In the genomic region with DNA sequence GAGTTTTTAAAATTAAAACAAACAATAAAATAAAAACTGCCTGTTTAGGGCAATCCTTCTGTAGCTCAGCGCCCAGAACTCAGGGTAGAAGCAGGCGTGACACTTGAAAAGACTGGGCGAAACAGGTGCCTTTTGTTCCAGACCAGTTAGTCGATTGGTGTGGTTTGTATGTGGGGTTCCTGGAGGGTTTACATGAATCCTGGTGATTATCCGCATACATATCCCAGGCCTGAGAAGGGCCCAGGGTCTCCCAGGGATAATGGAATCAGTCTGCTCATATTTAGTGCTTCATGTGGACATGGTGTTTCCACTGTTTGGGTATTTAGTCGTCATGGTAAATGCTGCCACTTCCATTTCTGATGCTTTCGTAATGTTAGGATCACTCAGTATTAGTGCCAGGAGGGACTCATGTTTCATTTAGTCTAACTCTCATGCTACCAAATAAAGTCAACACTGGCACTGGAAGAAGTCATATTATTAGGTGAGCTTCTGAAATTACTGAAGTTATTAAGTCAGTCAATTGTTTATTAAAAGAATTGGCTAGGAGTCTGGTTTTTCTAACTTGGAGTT, we compare ENCODE assay signal across 27 cellular contexts.
"Had no signal": no experiment of that assay in that cellular context is flagged by ENCODE, and none has a peak within 500 bp of the region (broad histone marks: within the 10 kb centered on the region; RNA-seq: fewer than 3 reads in every experiment).

No MANE protein-coding gene starts in this region.

- ATAC-seq: left ventricle myocardium superior; right lobe of liver; stimulated activated memory B cell treated with anti-CD40 and anti-IgM and Interleukin-4, amounts not matched to agents 10 μg/mL and 1 μg/mL and 100 μg/mL, for 72 hours; stimulated activated naive CD8-positive, alpha-beta T cell treated with anti-CD3 and anti-CD28 coated beads, Interleukin-15, amount 100 ng/mL, for 72 hours; upper lobe of right lung had no signal

- H3K27me3 Mint-ChIP-seq: activated CD4-positive, alpha-beta memory T cell treated with anti-CD3 and anti-CD28 coated beads for 36 hours; activated CD4-positive, alpha-beta T cell treated with anti-CD3 and anti-CD28 coated beads, Interleukin-2, amount 10 ng/mL, durations not matched to agents 24 days and 14 days; activated naive CD4-positive, alpha-beta T cell treated with anti-CD3 and anti-CD28 coated beads, Interleukin-2, amount 10 ng/mL, durations not matched to agents 7 days and 5 days; activated naive CD8-positive, alpha-beta T cell treated with anti-CD3 and anti-CD28 coated beads, Interleukin-2, amount 10 ng/mL, durations not matched to agents 7 days and 5 days; naive B cell; stimulated activated memory B cell treated with anti-CD40 and anti-IgM and Interleukin-4, amounts not matched to agents 10 μg/mL and 1 μg/mL and 100 μg/mL, for 72 hours had no signal

- H3K9me3 ChIP-seq: esophagus muscularis mucosa, gastrocnemius medialis, right lobe of liver, tibial artery, upper lobe of right lung had no signal

- H3K4me3 ChIP-seq: esophagus muscularis mucosa, gastrocnemius medialis, right lobe of liver, tibial artery, upper lobe of right lung had no signal

- H3K27me3 ChIP-seq: brain microvascular endothelial cell, esophagus muscularis mucosa, gastrocnemius medialis, right lobe of liver, tibial artery, upper lobe of right lung had no signal

- H3K4me1 Mint-ChIP-seq: activated CD4-positive, alpha-beta T cell treated with anti-CD3 and anti-CD28 coated beads, Interleukin-2, amount 10 ng/mL, durations not matched to agents 24 days and 14 days; activated naive CD4-positive, alpha-beta T cell treated with anti-CD3 and anti-CD28 coated beads, Interleukin-2, amount 10 ng/mL, durations not matched to agents 7 days and 5 days; activated naive CD8-positive, alpha-beta T cell treated with anti-CD3 and anti-CD28 coated beads, Interleukin-2, amount 10 ng/mL, durations not matched to agents 7 days and 5 days; naive B cell; stimulated activated memory B cell treated with anti-CD40 and anti-IgM and Interleukin-4, amounts not matched to agents 10 μg/mL and 1 μg/mL and 100 μg/mL, for 72 hours; stimulated activated naive CD8-positive, alpha-beta T cell treated with anti-CD3 and anti-CD28 coated beads, Interleukin-15, amount 100 ng/mL, for 72 hours had no signal

- H3K36me3 Mint-ChIP-seq: activated CD4-positive, alpha-beta memory T cell treated with anti-CD3 and anti-CD28 coated beads for 36 hours; activated naive CD4-positive, alpha-beta T cell treated with anti-CD3 and anti-CD28 coated beads, Interleukin-2, amount 10 ng/mL, durations not matched to agents 7 days and 5 days; activated naive CD8-positive, alpha-beta T cell treated with anti-CD3 and anti-CD28 coated beads, Interleukin-2, amount 10 ng/mL, durations not matched to agents 7 days and 5 days; naive B cell; stimulated activated memory B cell treated with anti-CD40 and anti-IgM and Interleukin-4, amounts not matched to agents 10 μg/mL and 1 μg/mL and 100 μg/mL, for 72 hours had no signal

- H3K27ac Mint-ChIP-seq: activated CD4-positive, alpha-beta memory T cell treated with anti-CD3 and anti-CD28 coated beads for 36 hours; activated CD4-positive, alpha-beta T cell treated with anti-CD3 and anti-CD28 coated beads, Interleukin-2, amount 10 ng/mL, durations not matched to agents 24 days and 14 days; activated naive CD4-positive, alpha-beta T cell treated with anti-CD3 and anti-CD28 coated beads, Interleukin-2, amount 10 ng/mL, durations not matched to agents 7 days and 5 days; activated naive CD8-positive, alpha-beta T cell treated with anti-CD3 and anti-CD28 coated beads, Interleukin-2, amount 10 ng/mL, durations not matched to agents 7 days and 5 days; naive B cell; stimulated activated memory B cell treated with anti-CD40 and anti-IgM and Interleukin-4, amounts not matched to agents 10 μg/mL and 1 μg/mL and 100 μg/mL, for 72 hours; stimulated activated naive CD8-positive, alpha-beta T cell treated with anti-CD3 and anti-CD28 coated beads, Interleukin-15, amount 100 ng/mL, for 72 hours had no signal

- H3K4me3 Mint-ChIP-seq: activated CD4-positive, alpha-beta memory T cell treated with anti-CD3 and anti-CD28 coated beads for 36 hours; activated CD4-positive, alpha-beta T cell treated with anti-CD3 and anti-CD28 coated beads, Interleukin-2, amount 10 ng/mL, durations not matched to agents 24 days and 14 days; activated naive CD4-positive, alpha-beta T cell treated with anti-CD3 and anti-CD28 coated beads, Interleukin-2, amount 10 ng/mL, durations not matched to agents 7 days and 5 days; activated naive CD8-positive, alpha-beta T cell treated with anti-CD3 and anti-CD28 coated beads, Interleukin-2, amount 10 ng/mL, durations not matched to agents 7 days and 5 days; naive B cell; stimulated activated memory B cell treated with anti-CD40 and anti-IgM and Interleukin-4, amounts not matched to agents 10 μg/mL and 1 μg/mL and 100 μg/mL, for 72 hours; stimulated activated naive CD8-positive, alpha-beta T cell treated with anti-CD3 and anti-CD28 coated beads, Interleukin-15, amount 100 ng/mL, for 72 hours had no signal

- H3K9me3 Mint-ChIP-seq: activated CD4-positive, alpha-beta memory T cell treated with anti-CD3 and anti-CD28 coated beads for 36 hours; activated naive CD4-positive, alpha-beta T cell treated with anti-CD3 and anti-CD28 coated beads, Interleukin-2, amount 10 ng/mL, durations not matched to agents 7 days and 5 days; activated naive CD8-positive, alpha-beta T cell treated with anti-CD3 and anti-CD28 coated beads, Interleukin-2, amount 10 ng/mL, durations not matched to agents 7 days and 5 days; stimulated activated memory B cell treated with anti-CD40 and anti-IgM and Interleukin-4, amounts not matched to agents 10 μg/mL and 1 μg/mL and 100 μg/mL, for 72 hours; stimulated activated naive CD8-positive, alpha-beta T cell treated with anti-CD3 and anti-CD28 coated beads, Interleukin-15, amount 100 ng/mL, for 72 hours had no signal

- DNase-seq: activated CD4-positive, alpha-beta memory T cell treated with anti-CD3 and anti-CD28 coated beads for 36 hours; activated CD4-positive, alpha-beta T cell treated with anti-CD3 and anti-CD28 coated beads, Interleukin-2, amount 10 ng/mL, durations not matched to agents 24 days and 14 days; activated CD4-positive, CD25-positive, alpha-beta regulatory T cell treated with anti-CD3 and anti-CD28 coated beads, Interleukin-2, amount 50 U/mL, for 72 hours; activated CD8-positive, alpha-beta memory T cell treated with anti-CD3 and anti-CD28 coated beads, Interleukin-2, amount 50 U/mL, for 4 hours; activated gamma-delta T cell; activated naive CD4-positive, alpha-beta T cell treated with anti-CD3 and anti-CD28 coated beads, Interleukin-2, amount 10 ng/mL, durations not matched to agents 7 days and 5 days; activated naive CD8-positive, alpha-beta T cell treated with anti-CD3 and anti-CD28 coated beads, Interleukin-2, amount 10 ng/mL, durations not matched to agents 7 days and 5 days; activated T-cell treated with anti-CD3 and anti-CD28 coated beads, Interleukin-2, amount 50 U/mL, for 1 hour; amniotic stem cell; brain microvascular endothelial cell; caudate nucleus; gastrocnemius medialis; glutamatergic neuron; islet precursor cell; left ventricle myocardium superior; naive B cell; nucleus accumbens; right lobe of liver; small intestine; stimulated activated CD4-positive, alpha-beta T cell treated with anti-CD3 and anti-CD28 coated beads, Interleukin-4, amount 100 ng/mL, for 4 hours; stimulated activated CD8-positive, alpha-beta memory T cell treated with anti-CD3 and anti-CD28 coated beads, Interleukin-4, amount 100 ng/mL, for 48 hours; stimulated activated naive CD8-positive, alpha-beta T cell treated with anti-CD3 and anti-CD28 coated beads, Interleukin-15, amount 100 ng/mL, for 72 hours; tibial artery; upper lobe of right lung had no signal

- H3K4me1 ChIP-seq: right lobe of liver, tibial artery, upper lobe of right lung had no signal

- H3K27ac ChIP-seq: brain microvascular endothelial cell, esophagus muscularis mucosa, gastrocnemius medialis, parathyroid adenoma, right lobe of liver, tibial artery, upper lobe of right lung had no signal

- H3K36me3 ChIP-seq: brain microvascular endothelial cell, esophagus muscularis mucosa, gastrocnemius medialis, right lobe of liver, tibial artery, upper lobe of right lung had no signal
